In the genomic region with DNA sequence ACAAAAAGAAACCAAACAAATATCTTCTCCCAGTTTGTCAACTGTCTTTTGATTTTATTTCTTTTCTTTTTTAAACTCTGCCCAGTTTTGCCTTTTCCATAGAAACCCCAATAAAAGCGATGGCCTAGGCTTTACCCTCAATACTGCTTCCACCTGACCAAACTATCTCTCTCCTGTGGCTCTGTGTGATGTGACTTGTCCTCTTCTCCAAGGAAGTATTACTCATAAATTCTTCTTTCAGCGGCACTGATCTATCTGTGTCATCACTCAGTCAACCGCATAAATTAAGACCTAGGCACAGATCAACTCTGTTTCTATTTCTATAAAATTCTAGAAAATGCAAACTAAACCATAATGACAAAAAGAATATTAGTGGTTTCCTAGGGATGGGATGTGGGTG, we compare ENCODE assay signal across 1 cellular context. TPM values are rescaled to one million over a fixed set of nuclear protein-coding genes. Genes with fewer than 3 reads are reported as not detected.
"Had no signal": no experiment of that assay in that cellular context is flagged by ENCODE, and none has a peak within 500 bp of the region (broad histone marks: within the 10 kb centered on the region; RNA-seq: fewer than 3 reads in every experiment).

No MANE protein-coding gene starts in this region.

RNA-seq across cellular contexts. Expression of a gene that starts 9.8 kb away (rescaled TPM):
- total RNA-seq: HT-29 had no signal
